In genomic region chr1:159996653-159997052, GRCh38 we compare ENCODE assay signal across 13 cellular contexts. TPM values are rescaled to one million over a fixed set of nuclear protein-coding genes. Genes with fewer than 3 reads are reported as not detected.
A peak's percentile ranks its signal among the peaks of the same experiment; 100 is the strongest.
DNase-seq lines count a peak whose midpoint lies in the region; ATAC-seq and TF ChIP-seq lines count a peak whose summit lies in the region.
"Had no signal": no experiment of that assay in that cellular context is flagged by ENCODE, and none has a peak within 500 bp of the region (broad histone marks: within the 10 kb centered on the region; RNA-seq: fewer than 3 reads in every experiment).

No MANE protein-coding gene starts in this region.

- H3K4me3 ChIP-seq in SK-N-SH (ENCODE audit: low read depth in 2 of 2, low read length in 1 of 2) = no peak overlapping the region
- H3K4me3 ChIP-seq in fibroblast of villous mesenchyme (ENCODE audit: low read depth, low read length) = no peak overlapping the region
- H3K4me3 ChIP-seq in retinal pigment epithelial cell (ENCODE audit: low read length) = no peak overlapping the region
- H3K4me3 ChIP-seq: suprapubic skin had no signal

- no peak overlapping the region for H2AFZ ChIP-seq in SK-N-SH (ENCODE audit: low read depth)

- no peaks in the 10 kb centered on the region for H3K9me2 ChIP-seq in SK-N-SH

- H3K36me3 ChIP-seq in SK-N-SH (replicated peaks in 1 of 2; ENCODE audit: control insufficient read depth in 1 of 2, insufficient read depth in 2 of 2, low read length in 1 of 2) = no peaks in the 10 kb centered on the region
- H3K36me3 ChIP-seq: suprapubic skin had no signal

- peak overlapping the region; percentile 59 to 78; a peak in 3 of 4 replicates for H3K27ac ChIP-seq in SK-N-SH (ENCODE audit: low read depth in 2 of 2, low read length in 1 of 2)
- H3K27ac ChIP-seq: suprapubic skin had no signal

- no peaks in the 10 kb centered on the region for H3K36me3 Mint-ChIP-seq in activated T-cell treated with anti-CD3 and anti-CD28 coated beads, Interleukin-2, amount 50 U/mL, for 4 hours (ENCODE audit: insufficient read depth)
- H3K36me3 Mint-ChIP-seq: T-cell had no signal

- DNase-seq in GM04504 (ENCODE audit: low read depth) (peak; percentile 67), SK-N-SH (no peak), fibroblast of villous mesenchyme (ENCODE audit: low read depth) (peak; percentile 6), retinal pigment epithelial cell (ENCODE audit: low read depth) (peak; percentile 64), T1000 (lab: John Stamatoyannopoulos, UW) (no peak), HuH-7.5 (ENCODE audit: low spot score) (no peak)
- DNase-seq in activated T-cell treated with anti-CD3 and anti-CD28 coated beads, Interleukin-2, amount 50 U/mL, for 4 hours = no peak
- DNase-seq: activated naive CD8-positive, alpha-beta T cell treated with anti-CD3 and anti-CD28 coated beads, Interleukin-2, amount 50 U/mL, for 24 hours; erythroblast; T-cell had no signal

- no peaks in the 10 kb centered on the region for H3K79me2 ChIP-seq in SK-N-SH (ENCODE audit: insufficient read depth)

- ATAC-seq in GM18517 (IDR thresholded peaks at IDR 0.05; ENCODE audit: unreplicated experiment) = no peak
- ATAC-seq in activated T-cell treated with anti-CD3 and anti-CD28 coated beads, Interleukin-2, amount 50 U/mL, for 4 hours = no peak
- ATAC-seq: activated naive CD8-positive, alpha-beta T cell treated with anti-CD3 and anti-CD28 coated beads, Interleukin-2, amount 50 U/mL, for 24 hours; left lobe of liver; T-cell had no signal

- peaks cover 4% of the 10 kb centered on the region for H3K27me3 Mint-ChIP-seq in activated T-cell treated with anti-CD3 and anti-CD28 coated beads, Interleukin-2, amount 50 U/mL, for 4 hours (ENCODE audit: low read depth)

- peaks cover 14% of the 10 kb centered on the region for H3F3A ChIP-seq in SK-N-SH (replicated peaks; ENCODE audit: insufficient read depth)

- POLR2A ChIA-PET in SK-N-SH (lab: Yijun Ruan, JAX) = no interaction called here

- H3K9me3 ChIP-seq in SK-N-SH = no peaks in the 10 kb centered on the region
- H3K9me3 ChIP-seq: suprapubic skin had no signal

- H3K9ac ChIP-seq in SK-N-SH = no peak overlapping the region

- peak in 1 of 2 experiments; percentile 72; a peak in 2 of 4 replicates for TF ChIP-seq EP300 in SK-N-SH (IDR thresholded peaks at IDR 0.05; ENCODE audit: borderline replicate concordance in 1 of 2, low read depth in 1 of 2, low read length in 1 of 2)

- H3K27me3 ChIP-seq in SK-N-SH (ENCODE audit: insufficient read depth) = no peaks in the 10 kb centered on the region
- H3K27me3 ChIP-seq: suprapubic skin had no signal

- H3K4me1 ChIP-seq in SK-N-SH (ENCODE audit: control insufficient read depth in 1 of 2, insufficient read depth in 2 of 2, low read depth in 1 of 2, low read length in 1 of 2) = no peaks in the 10 kb centered on the region

- no peaks in the 10 kb centered on the region for H4K20me1 ChIP-seq in SK-N-SH (ENCODE audit: insufficient read depth)

- TF ChIP-seq CTCF in SK-N-SH (IDR thresholded peaks at IDR 0.05) (no peak), fibroblast of villous mesenchyme (IDR thresholded peaks at IDR 0.05; ENCODE audit: insufficient read depth, low read depth, low read length) (no peak), retinal pigment epithelial cell (conservative IDR thresholded peaks at IDR 0.05; ENCODE audit: low read depth, low read length) (no peak)

- TF ChIP-seq RAD21 in SK-N-SH (IDR thresholded peaks at IDR 0.05; ENCODE audit: low read length) = no peak

- no peaks in the 10 kb centered on the region for H3K9me3 Mint-ChIP-seq in activated T-cell treated with anti-CD3 and anti-CD28 coated beads, Interleukin-2, amount 50 U/mL, for 4 hours
- H3K9me3 Mint-ChIP-seq: activated naive CD8-positive, alpha-beta T cell treated with anti-CD3 and anti-CD28 coated beads, Interleukin-2, amount 50 U/mL, for 24 hours; T-cell had no signal

- H3K4me3 Mint-ChIP-seq in activated T-cell treated with anti-CD3 and anti-CD28 coated beads, Interleukin-2, amount 50 U/mL, for 4 hours = no peak overlapping the region
- H3K4me3 Mint-ChIP-seq: activated naive CD8-positive, alpha-beta T cell treated with anti-CD3 and anti-CD28 coated beads, Interleukin-2, amount 50 U/mL, for 24 hours; T-cell had no signal

- CTCF ChIA-PET in SK-N-SH (lab: Yijun Ruan, JAX) = interaction anchor here (0.8 to 6.3 kb wide), 2 partner anchors 9 to 10 kb away, joined by 3 to 65 read pairs; no protein-coding TSS in a partner anchor

- H3K4me2 ChIP-seq in SK-N-SH = peak overlapping the region; percentile 43; the same call in 1 of the 2 replicates

- no peaks in the 10 kb centered on the region for H3K4me1 Mint-ChIP-seq in activated T-cell treated with anti-CD3 and anti-CD28 coated beads, Interleukin-2, amount 50 U/mL, for 4 hours (ENCODE audit: low read depth)

TF ChIP-seq in SK-N-SH, 30 proteins besides CTCF, POLR2A, EP300 and RAD21 (continues in another document):
- TF ChIP-seq MAX (IDR thresholded peaks at IDR 0.05; ENCODE audit: low read depth) (peak; percentile 38; the same call in 1 of the 2 replicates), ZBTB33 (IDR thresholded peaks at IDR 0.05; ENCODE audit: borderline replicate concordance, low read depth) (no peak), JUND (IDR thresholded peaks at IDR 0.05) (peak; percentile 78), PBX3 (IDR thresholded peaks at IDR 0.05) (0 out of 2 replicates have a peak, but pooled peaks have one; percentile 8), FOXM1 (IDR thresholded peaks at IDR 0.05; ENCODE audit: low read depth) (no peak), TEAD4 (IDR thresholded peaks at IDR 0.05; ENCODE audit: borderline replicate concordance, insufficient read depth) (peak; percentile 85), TAF1 (IDR thresholded peaks at IDR 0.05; ENCODE audit: borderline replicate concordance, low read depth, low read length) (0 out of 2 replicates have a peak, but pooled peaks have one; percentile 23), SIN3A (IDR thresholded peaks at IDR 0.05; ENCODE audit: borderline replicate concordance, low read depth, low read length) (no peak), SMC3 (IDR thresholded peaks at IDR 0.05; ENCODE audit: low read depth, low read length) (no peak), MEF2A (IDR thresholded peaks at IDR 0.05; ENCODE audit: borderline replicate concordance, low read depth) (no peak), GATA2 (CRISPR knock-in tag; IDR thresholded peaks at IDR 0.05) (no peak), TCF12 (IDR thresholded peaks at IDR 0.05) (peak; percentile 97), FOSL2 (IDR thresholded peaks at IDR 0.05; ENCODE audit: borderline replicate concordance, low read depth) (peak; percentile 94), USF2 (IDR thresholded peaks at IDR 0.05; ENCODE audit: borderline replicate concordance, low read depth, low read length) (no peak), MXI1 (IDR thresholded peaks at IDR 0.05; ENCODE audit: low read depth, low read length) (no peak)

RNA-seq across cellular contexts. Expression of gene PIGM, which starts 35.1 kb away (rescaled TPM):
- polyA plus RNA-seq in SK-N-SH (2012; rRNA removed) = 4.0 and 5.1 TPM in 2 replicates
- polyA plus RNA-seq in SK-N-SH (2012; cell fraction: cytosol; rRNA removed) = 5.5 and 6.0 TPM in 2 replicates
- polyA plus RNA-seq in SK-N-SH (2012; cell fraction: nucleus; rRNA removed) = 2.9 and 4.1 TPM in 2 replicates
- total RNA-seq in fibroblast of villous mesenchyme = 4.2 and 6.0 TPM in 2 replicates
- total RNA-seq in activated T-cell treated with anti-CD3 and anti-CD28 coated beads, Interleukin-2, amount 50 U/mL, for 4 hours = 1 to 10 TPM; 4.1 to 5.7 (median 4.5) TPM

RNA-seq across cellular contexts. Expression of gene SLAMF9, which starts 42.6 kb away (rescaled TPM):
- 0.12 and 0.19 TPM in 2 replicates for polyA plus RNA-seq in SK-N-SH (2012; rRNA removed)
- 0.08 and 0.18 TPM in 2 replicates for polyA plus RNA-seq in SK-N-SH (2012; cell fraction: cytosol; rRNA removed)
- polyA plus RNA-seq in SK-N-SH (2012; cell fraction: nucleus; rRNA removed) = 0.08 and 0.18 TPM in 2 replicates
- not detected in 2 replicates for total RNA-seq in fibroblast of villous mesenchyme
- not detected for total RNA-seq in activated T-cell treated with anti-CD3 and anti-CD28 coated beads, Interleukin-2, amount 50 U/mL, for 4 hours
- total RNA-seq: suprapubic skin, T-cell had no signal

RNA-seq across cellular contexts. Expression of gene IGSF9, which starts 51.2 kb away (rescaled TPM):
- 0.86 and 2.4 TPM in 2 replicates for polyA plus RNA-seq in SK-N-SH (2012; rRNA removed)
- polyA plus RNA-seq in SK-N-SH (2012; cell fraction: cytosol; rRNA removed) = 0.62 and 1.3 TPM in 2 replicates
- 6.9 and 10.8 TPM in 2 replicates for polyA plus RNA-seq in SK-N-SH (2012; cell fraction: nucleus; rRNA removed)
- total RNA-seq in fibroblast of villous mesenchyme = not detected in 2 replicates
- total RNA-seq in activated T-cell treated with anti-CD3 and anti-CD28 coated beads, Interleukin-2, amount 50 U/mL, for 4 hours = under 1 TPM; 0.11 to 0.20 (median 0.16) TPM

Comparison
In these comparisons a context has a peak if more than half of its experiments do, and no peak if none do; other contexts are left out.
1. DNase-seq: peak in GM04504 (single experiment), fibroblast of villous mesenchyme (single experiment) and retinal pigment epithelial cell (single experiment); none in SK-N-SH (single experiment), T1000 (single experiment), HuH-7.5 (single experiment) and activated T-cell treated with anti-CD3 and anti-CD28 coated beads, Interleukin-2, amount 50 U/mL, for 4 hours (single experiment).